27 cellular contexts compared by ENCODE assay signal in the genomic region with DNA sequence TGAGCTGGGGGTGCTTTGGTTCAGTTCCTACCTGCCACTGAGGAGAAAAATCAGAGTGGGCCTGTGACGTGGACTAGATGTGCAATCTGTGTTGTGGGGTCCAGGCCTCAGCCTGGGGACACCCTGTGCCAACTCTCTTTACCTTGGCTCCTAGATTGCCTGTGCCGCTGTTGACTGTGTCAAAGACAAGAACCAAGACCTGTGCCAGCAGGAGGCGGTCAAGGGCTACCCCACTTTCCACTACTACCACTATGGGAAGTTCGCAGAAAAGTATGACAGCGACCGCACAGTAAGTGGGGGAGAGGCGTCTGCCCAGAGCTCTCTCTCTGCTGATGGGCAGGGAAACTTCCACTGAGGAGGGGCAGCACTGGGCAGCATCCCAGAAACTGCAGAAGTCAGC. TPM values are rescaled to one million over a fixed set of nuclear protein-coding genes. Genes with fewer than 3 reads are reported as not detected.
A peak's percentile ranks its signal among the peaks of the same experiment; 100 is the strongest.
DNase-seq lines count a peak whose midpoint lies in the region; ATAC-seq and TF ChIP-seq lines count a peak whose summit lies in the region.
"Had no signal": no experiment of that assay in that cellular context is flagged by ENCODE, and none has a peak within 500 bp of the region (broad histone marks: within the 10 kb centered on the region; RNA-seq: fewer than 3 reads in every experiment).

No MANE protein-coding gene starts in this region.

- peaks cover 37% of the 10 kb centered on the region for H3K36me3 Mint-ChIP-seq in neural progenitor cell

- H3K79me2 ChIP-seq in neural progenitor cell (ENCODE audit: low read depth), result no peaks in the 10 kb centered on the region

- peaks cover 5% of the 10 kb centered on the region for H3K4me1 Mint-ChIP-seq in neural progenitor cell

- no peak overlapping the region for H3K4me2 ChIP-seq in neural progenitor cell
- H3K4me2 ChIP-seq: BLaER1 had no signal

- H3K9ac ChIP-seq in neural progenitor cell, result no peak overlapping the region
- H3K9ac ChIP-seq: BLaER1 had no signal

- no peak overlapping the region for H3K4me3 Mint-ChIP-seq in neural progenitor cell
- H3K4me3 Mint-ChIP-seq: stimulated activated naive CD8-positive, alpha-beta T cell treated with anti-CD3 and anti-CD28 coated beads, Interleukin-15, Interleukin-2, amounts not matched to agents 100 ng/mL and 50 ng/mL, for 24 hours had no signal

- H3K27me3 ChIP-seq in neural progenitor cell (no peaks in the 10 kb centered on the region), psoas muscle (ENCODE audit: insufficient read depth in 3 of 3, low read length in 2 of 3) (no peaks in the 10 kb centered on the region)
- H3K27me3 ChIP-seq: adrenal gland, BLaER1, breast epithelium, spleen, tibial nerve had no signal

- WGBS in psoas muscle, 3 donors, result 92 to 96% (median 96%) methylated on average over 7 of the region's 7 CpGs

- H3K36me3 ChIP-seq in neural progenitor cell (no peaks in the 10 kb centered on the region), psoas muscle (ENCODE audit: insufficient read depth in 1 of 2, low read depth in 1 of 2) (peaks cover 0 to 28% of the 10 kb centered on the region in 2 donors)

- intact Hi-C loops in psoas muscle (cut with DNase I) (no loop called here), posterior cingulate gyrus (cut with DNase I) (no loop called here)

- H3K9me3 ChIP-seq in neural progenitor cell (ENCODE audit: low read depth) (no peaks in the 10 kb centered on the region), psoas muscle (no peaks in the 10 kb centered on the region)
- H3K9me3 ChIP-seq: adrenal gland, breast epithelium, tibial nerve had no signal

- H3K4me1 ChIP-seq in neural progenitor cell (peaks cover 12% of the 10 kb centered on the region), psoas muscle (no peaks in the 10 kb centered on the region)
- H3K4me1 ChIP-seq: breast epithelium, spleen, tibial nerve had no signal

- DNase-seq in NB4 (ENCODE audit: low read depth) (peak; percentile 7), cardiac fibroblast (ENCODE audit: low read depth in 2 of 2) (no peak), neural progenitor cell (ENCODE audit: low spot score) (peak; percentile 16), NCI-H1694 (lab: John Stamatoyannopoulos, UW) (no peak), psoas muscle (no peak), posterior cingulate gyrus (no peak)
- DNase-seq: activated CD4-positive, alpha-beta T cell treated with anti-CD3 and anti-CD28 coated beads for 48 hours; activated effector memory CD4-positive, alpha-beta T cell treated with Interleukin-2 at 50 U/mL for 16 hours; GOT3; hypothalamus; NCI-H1417; NCI-H2171; NCI-H526 treated with DMSO at 0.1 percent for 48 hours; nucleus accumbens; retina; spleen; stimulated activated CD4-positive, alpha-beta T cell treated with anti-CD3 and anti-CD28 coated beads, Interleukin-4, amount 100 ng/mL, for 24 hours; T-helper 1 cell had no signal

- TF ChIP-seq CTCF in GM12872 (IDR thresholded peaks at IDR 0.05; ENCODE audit: insufficient read depth, low read depth, low read length) (peak; percentile 21; the same call in 1 of the 3 replicates), NB4 (IDR thresholded peaks at IDR 0.05; ENCODE audit: low read depth, low read length) (no peak), cardiac fibroblast (IDR thresholded peaks at IDR 0.05; ENCODE audit: low read depth, low read length) (peak; percentile 11), neural progenitor cell (IDR thresholded peaks at IDR 0.05) (peak; percentile 36), psoas muscle (IDR thresholded peaks at IDR 0.05) (no peak)

- H3K27ac Mint-ChIP-seq in neural progenitor cell, result no peak overlapping the region
- H3K27ac Mint-ChIP-seq: stimulated activated naive CD8-positive, alpha-beta T cell treated with anti-CD3 and anti-CD28 coated beads, Interleukin-15, Interleukin-2, amounts not matched to agents 100 ng/mL and 50 ng/mL, for 24 hours had no signal

- H3K4me3 ChIP-seq in NB4 (ENCODE audit: low read depth, low read length) (no peak overlapping the region), cardiac fibroblast (replicated peaks in 1 of 2; ENCODE audit: low read depth in 2 of 2, low read length in 2 of 2) (no peak overlapping the region), neural progenitor cell (no peak overlapping the region), psoas muscle (no peak overlapping the region)
- H3K4me3 ChIP-seq: adrenal gland, BLaER1, breast epithelium, GM12878, lung, spleen, tibial nerve had no signal

- ATAC-seq in psoas muscle, result no peak
- ATAC-seq: GM12878, Right ventricle myocardium inferior had no signal

- H3K27ac ChIP-seq in neural progenitor cell (no peak overlapping the region), psoas muscle (no peak overlapping the region)
- H3K27ac ChIP-seq: BLaER1, breast epithelium, spleen, tibial nerve had no signal

- peaks cover 3% of the 10 kb centered on the region for H3K27me3 Mint-ChIP-seq in neural progenitor cell (ENCODE audit: insufficient read depth, low read depth)
- H3K27me3 Mint-ChIP-seq: stimulated activated naive CD8-positive, alpha-beta T cell treated with anti-CD3 and anti-CD28 coated beads, Interleukin-15, Interleukin-2, amounts not matched to agents 100 ng/mL and 50 ng/mL, for 24 hours had no signal

- H2AFZ ChIP-seq in neural progenitor cell (replicated peaks), result no peak overlapping the region

- no peak for TF ChIP-seq POLR2A in NB4 (IDR thresholded peaks at IDR 0.05; ENCODE audit: extremely low read depth, insufficient read length)

- peaks cover 5% of the 10 kb centered on the region for H3K9me3 Mint-ChIP-seq in neural progenitor cell

- peaks cover 3% of the 10 kb centered on the region for H4K20me1 ChIP-seq in neural progenitor cell (ENCODE audit: low read depth)
- H4K20me1 ChIP-seq: BLaER1 had no signal

- peaks cover 7% of the 10 kb centered on the region for H3F3A ChIP-seq in neural progenitor cell (ENCODE audit: low read depth)

RNA-seq across cellular contexts. Expression of a gene that starts 40.6 kb away (rescaled TPM):
- total RNA-seq in neural progenitor cell (ENCODE audit: low replicate concordance), result 25.8 and 26.4 TPM in 2 replicates
- 1 to 10 TPM; 5.1 to 6.9 (median 6.3) TPM for total RNA-seq in psoas muscle
- polyA plus RNA-seq in psoas muscle, result 1 to 10 TPM; 5.2 to 7.4 (median 5.4) TPM

Comparison
In these comparisons a context has a peak if more than half of its experiments do, and no peak if none do; other contexts are left out.
1. CTCF ChIP-seq: peak in GM12872 (single experiment), cardiac fibroblast (single experiment) and neural progenitor cell (single experiment); none in NB4 (single experiment) and psoas muscle (single experiment).
2. DNase-seq: peak in NB4 (single experiment) and neural progenitor cell (single experiment); none in cardiac fibroblast (0 of 2), NCI-H1694 (single experiment), psoas muscle (0 of 2) and posterior cingulate gyrus (0 of 10).